Comparison of ENCODE assay signal across 15 cellular contexts in genomic region chr13:23610966-23611486, GRCh38. TPM values are rescaled to one million over a fixed set of nuclear protein-coding genes. Genes with fewer than 3 reads are reported as not detected.
DNase-seq lines count a peak whose midpoint lies in the region; ATAC-seq, FAIRE-seq and TF ChIP-seq lines count a peak whose summit lies in the region.
"Had no signal": no experiment of that assay in that cellular context is flagged by ENCODE, and none has a peak within 500 bp of the region (broad histone marks: within the 10 kb centered on the region; RNA-seq: fewer than 3 reads in every experiment).

No MANE protein-coding gene starts in this region.

- no peak overlapping the region for H3K4me3 ChIP-seq in astrocyte (ENCODE audit: insufficient read depth, low read depth, low read length)

- no peak overlapping the region for H3K4me3 Mint-ChIP-seq in astrocyte (ENCODE audit: unreplicated experiment)
- H3K4me3 Mint-ChIP-seq in CD4-positive, alpha-beta T cell = no peak overlapping the region
- H3K4me3 Mint-ChIP-seq in immature natural killer cell = no peak overlapping the region
- H3K4me3 Mint-ChIP-seq: activated T-helper 17 cell treated with anti-CD3 and anti-CD28 coated beads, Interleukin-2, amount 50 U/mL, for 72 hours; stimulated activated memory B cell treated with anti-CD40 and anti-IgM and Interleukin-4, amounts not matched to agents 10 μg/mL and 1 μg/mL and 100 μg/mL, for 72 hours had no signal

- H3K4me1 Mint-ChIP-seq in astrocyte (ENCODE audit: low read depth, unreplicated experiment) (peaks cover 31% of the 10 kb centered on the region), immature natural killer cell (peaks cover 14 to 19% of the 10 kb centered on the region in 2 donors)
- peaks cover 13% of the 10 kb centered on the region for H3K4me1 Mint-ChIP-seq in CD4-positive, alpha-beta T cell (ENCODE audit: low read depth)

- no peak for TF ChIP-seq CTCF in astrocyte (IDR thresholded peaks at IDR 0.05; ENCODE audit: insufficient read depth, low read depth, low read length)
- no peak for TF ChIP-seq CTCF in CD4-positive, alpha-beta T cell (IDR thresholded peaks at IDR 0.05)

- FAIRE-seq in GM12891 (lab: Jason Lieb, UNC) (peak; percentile 59), astrocyte (lab: Jason Lieb, UNC) (no peak)

- no peaks in the 10 kb centered on the region for H3K9me3 ChIP-seq in astrocyte (ENCODE audit: insufficient read depth, low read depth, low read length)
- no peaks in the 10 kb centered on the region for H3K9me3 ChIP-seq in CD4-positive, alpha-beta T cell (ENCODE audit: control insufficient read depth, low read length)
- H3K9me3 ChIP-seq: BE2C had no signal

- H2AFZ ChIP-seq in astrocyte (ENCODE audit: low read depth, low read length) = no peak overlapping the region

- no peaks in the 10 kb centered on the region for H3K36me3 ChIP-seq in astrocyte (ENCODE audit: insufficient read depth, low read length)
- H3K36me3 ChIP-seq: BE2C had no signal

- H3K27ac Mint-ChIP-seq in astrocyte (ENCODE audit: unreplicated experiment) (no peak overlapping the region), immature natural killer cell (peak overlapping the region in 2 of 6 donors; percentile 33 to 38)
- H3K27ac Mint-ChIP-seq in CD4-positive, alpha-beta T cell = no peak overlapping the region
- H3K27ac Mint-ChIP-seq: activated T-helper 17 cell treated with anti-CD3 and anti-CD28 coated beads, Interleukin-2, amount 50 U/mL, for 72 hours; stimulated activated memory B cell treated with anti-CD40 and anti-IgM and Interleukin-4, amounts not matched to agents 10 μg/mL and 1 μg/mL and 100 μg/mL, for 72 hours had no signal

- DNase-seq in GM12891 (ENCODE audit: insufficient read length, low spot score) = no peak
- DNase-seq in astrocyte (ENCODE audit: low read depth) = peak; percentile 58
- peak; percentile 42 for DNase-seq in globus pallidus (ENCODE audit: low spot score)
- DNase-seq in pons (ENCODE audit: low spot score) = peak; percentile 59
- DNase-seq in CD4-positive, alpha-beta T cell = no peak
- no peak for DNase-seq in RKO (ENCODE audit: low spot score)
- no peak for DNase-seq in immature natural killer cell
- DNase-seq: NCI-H510A; stimulated activated CD4-positive, alpha-beta T cell treated with anti-CD3 and anti-CD28 coated beads, Interleukin-4, amount 100 ng/mL, for 24 hours; T-helper 9 cell had no signal

- CTCF ChIA-PET in CD4-positive, alpha-beta T cell (lab: Charles Lee) = no interaction called here

- no peaks in the 10 kb centered on the region for H3K27me3 ChIP-seq in astrocyte (ENCODE audit: insufficient read depth, low read length)
- H3K27me3 ChIP-seq in CD4-positive, alpha-beta T cell (ENCODE audit: control insufficient read depth, insufficient read depth, low read length) = peaks cover 17% of the 10 kb centered on the region
- H3K27me3 ChIP-seq: BE2C had no signal

- POLR2A ChIA-PET in CD4-positive, alpha-beta T cell (lab: Charles Lee) = no interaction called here

- H4K20me1 ChIP-seq in astrocyte (ENCODE audit: insufficient read depth, low read length) = no peaks in the 10 kb centered on the region

- intact Hi-C loops in CD4-positive, alpha-beta T cell (cut with DNase I, micrococcal nuclease) = no loop called here

- H3K9ac ChIP-seq in astrocyte (ENCODE audit: low read length) = no peak overlapping the region

- no peaks in the 10 kb centered on the region for H3K27me3 Mint-ChIP-seq in astrocyte (ENCODE audit: low read depth, unreplicated experiment)
- H3K27me3 Mint-ChIP-seq in CD4-positive, alpha-beta T cell = peaks cover 25% of the 10 kb centered on the region
- peaks cover 0 to 9% (median 3%) of the 10 kb centered on the region in 3 donors for H3K27me3 Mint-ChIP-seq in immature natural killer cell (ENCODE audit: low read depth in 3 of 3)

- H3K27ac ChIP-seq in astrocyte (ENCODE audit: low read depth, low read length) = no peak overlapping the region
- no peak overlapping the region for H3K27ac ChIP-seq in CD4-positive, alpha-beta T cell (ENCODE audit: low read depth, low read length)
- H3K27ac ChIP-seq: RWPE1 had no signal

- ATAC-seq in CD4-positive, alpha-beta T cell (ENCODE audit: poor library complexity) = no peak
- ATAC-seq in GM21529 (IDR thresholded peaks at IDR 0.05; ENCODE audit: unreplicated experiment) = no peak
- ATAC-seq: activated T-helper 17 cell treated with anti-CD3 and anti-CD28 coated beads, Interleukin-2, amount 50 U/mL, for 72 hours; stimulated activated memory B cell treated with anti-CD40 and anti-IgM and Interleukin-4, amounts not matched to agents 10 μg/mL and 1 μg/mL and 100 μg/mL, for 72 hours had no signal

- no peaks in the 10 kb centered on the region for H3K79me2 ChIP-seq in astrocyte (ENCODE audit: insufficient read depth, low read length)

- H3K4me1 ChIP-seq in astrocyte (ENCODE audit: insufficient read depth, low read length) = peaks cover 40% of the 10 kb centered on the region

- H3K4me2 ChIP-seq in astrocyte (ENCODE audit: low read length) = peak overlapping the region; percentile 5

- H3K36me3 Mint-ChIP-seq in astrocyte (ENCODE audit: low read depth, unreplicated experiment) = peaks cover 13% of the 10 kb centered on the region
- H3K36me3 Mint-ChIP-seq in CD4-positive, alpha-beta T cell (ENCODE audit: low read depth) = no peaks in the 10 kb centered on the region
- no peaks in the 10 kb centered on the region for H3K36me3 Mint-ChIP-seq in immature natural killer cell
- H3K36me3 Mint-ChIP-seq: stimulated activated memory B cell treated with anti-CD40 and anti-IgM and Interleukin-4, amounts not matched to agents 10 μg/mL and 1 μg/mL and 100 μg/mL, for 72 hours had no signal

- H3K9me3 Mint-ChIP-seq in astrocyte (ENCODE audit: unreplicated experiment) (no peaks in the 10 kb centered on the region), immature natural killer cell (no peaks in the 10 kb centered on the region)
- H3K9me3 Mint-ChIP-seq in CD4-positive, alpha-beta T cell = no peaks in the 10 kb centered on the region
- H3K9me3 Mint-ChIP-seq: activated T-helper 17 cell treated with anti-CD3 and anti-CD28 coated beads, Interleukin-2, amount 50 U/mL, for 72 hours; stimulated activated memory B cell treated with anti-CD40 and anti-IgM and Interleukin-4, amounts not matched to agents 10 μg/mL and 1 μg/mL and 100 μg/mL, for 72 hours had no signal

- TF ChIP-seq POLR2A in GM12891 (IDR thresholded peaks at IDR 0.05; ENCODE audit: low read depth, low read length) = no peak

TF ChIP-seq in GM12891, 5 proteins besides CTCF, POLR2A, EP300 and RAD21:
- TF ChIP-seq POU2F2 (IDR thresholded peaks at IDR 0.05; ENCODE audit: low read depth, low read length) (no peak), TAF1 (IDR thresholded peaks at IDR 0.05; ENCODE audit: low read depth, low read length) (no peak), SPI1 (IDR thresholded peaks at IDR 0.05; ENCODE audit: low read depth, low read length) (no peak), PAX5 (IDR thresholded peaks at IDR 0.05; ENCODE audit: insufficient read depth, low read length, severe bottlenecking) (no peak), POLR2AphosphoS5 (IDR thresholded peaks at IDR 0.05; ENCODE audit: low read depth, low read length) (no peak)

RNA-seq across cellular contexts. Expression of gene TNFRSF19, which starts 40.8 kb away (rescaled TPM):
- polyA plus RNA-seq in GM12891 (2012; ENCODE audit: low read depth, missing spikeins) = 19.6 TPM
- total RNA-seq in astrocyte = 25.9 and 27.8 TPM in 2 replicates
- not detected for total RNA-seq in CD4-positive, alpha-beta T cell
- polyA plus RNA-seq in immature natural killer cell = under 1 TPM in 2 of 3 donors, not detected in 1; 0.19 to 0.27 TPM

Comparison
In these comparisons a context has a peak if more than half of its experiments do, and no peak if none do; other contexts are left out.
1. DNase-seq: peak in astrocyte (single experiment), globus pallidus (single experiment) and pons (single experiment); none in GM12891 (single experiment), CD4-positive, alpha-beta T cell (0 of 10), RKO (single experiment) and immature natural killer cell (0 of 3).
2. RNA of gene TNFRSF19, which starts 40.8 kb away (total RNA-seq): 25.9 to 27.8 TPM in astrocyte; not detected in CD4-positive, alpha-beta T cell; every median in the first group is over 10 times any median in the second.